In genomic region chr1:236280438-236281285, GRCh38 we compare ENCODE assay signal across 8 cellular contexts. TPM values are rescaled to one million over a fixed set of nuclear protein-coding genes. Genes with fewer than 3 reads are reported as not detected.
A peak's percentile ranks its signal among the peaks of the same experiment; 100 is the strongest.
DNase-seq lines count a peak whose midpoint lies in the region; FAIRE-seq and TF ChIP-seq lines count a peak whose summit lies in the region.

No MANE protein-coding gene starts in this region.

- TF ChIP-seq CTCF in D721Med (IDR thresholded peaks at IDR 0.05; ENCODE audit: insufficient read depth, missing control alignments) (no peak), MM.1S (IDR thresholded peaks at IDR 0.05; ENCODE audit: low read length) (no peak), VCaP (conservative IDR thresholded peaks at IDR 0.05) (0 out of 2 replicates have a peak, but pooled peaks have one; percentile 6), coronary artery (IDR thresholded peaks at IDR 0.05) (no peak)

- H2AFZ ChIP-seq in MM.1S (ENCODE audit: low read length), result peak overlapping the region; percentile 99

- FAIRE-seq in D721Med (lab: Jason Lieb, UNC) (peak; percentile 29), urothelium cell line (lab: Jason Lieb, UNC) (no peak)

- no peak overlapping the region for H3K27ac ChIP-seq in MM.1S (ENCODE audit: low read length)
- H3K27ac ChIP-seq in VCaP, result peak overlapping the region; percentile 69
- peak overlapping the region; percentile 80 to 83 for H3K27ac ChIP-seq in coronary artery

- no peaks in the 10 kb centered on the region for H3K9me2 ChIP-seq in MM.1S (replicated peaks; ENCODE audit: insufficient read depth, low read length)

- H3K4me3 ChIP-seq in MM.1S (ENCODE audit: low read length) (peak overlapping the region; percentile 90), coronary artery (peak overlapping the region; percentile 84)

- H3K9ac ChIP-seq in MM.1S (ENCODE audit: low read length), result peak overlapping the region; percentile 58; the same call in 1 of the 2 replicates

- peaks cover 13% of the 10 kb centered on the region; the same call in 1 of the 2 replicates for H3F3A ChIP-seq in MM.1S (ENCODE audit: insufficient read depth, low read length)

- peak overlapping the region; percentile 83 for H3K4me2 ChIP-seq in MM.1S (ENCODE audit: low read depth, low read length)

- no peaks in the 10 kb centered on the region for H3K79me2 ChIP-seq in MM.1S (ENCODE audit: low read length)

- peaks cover 22% of the 10 kb centered on the region for H3K27me3 ChIP-seq in MM.1S (replicated peaks; ENCODE audit: insufficient read depth, low read length)

- no peaks in the 10 kb centered on the region for H3K36me3 ChIP-seq in MM.1S (replicated peaks; ENCODE audit: insufficient read depth, low read length)

- peaks cover 12% of the 10 kb centered on the region for H3K4me1 ChIP-seq in MM.1S (ENCODE audit: low read length)

- DNase-seq in D721Med (ENCODE audit: insufficient read length, low spot score) (no peak), MM.1S (peak; percentile 49), coronary artery (ENCODE audit: low spot score) (no peak), mucosa of gallbladder (ENCODE audit: low spot score) (peak; percentile 23), urothelium cell line (ENCODE audit: low spot score) (peak; percentile 11), mesenteric fat pad (ENCODE audit: low spot score) (no peak), COLO829 (ENCODE audit: low spot score) (no peak)

- no peaks in the 10 kb centered on the region for H4K20me1 ChIP-seq in MM.1S (ENCODE audit: insufficient read depth, low read length)

- no peaks in the 10 kb centered on the region for H3K9me3 ChIP-seq in MM.1S (replicated peaks; ENCODE audit: insufficient read depth, low read length)

RNA-seq across cellular contexts. Expression of gene ERO1B, which starts 1.1 kb away (rescaled TPM):
- total RNA-seq in mucosa of gallbladder, result 62.1 TPM
- 7.1 TPM for total RNA-seq in mesenteric fat pad

Comparison
In these comparisons a context has a peak if more than half of its experiments do, and no peak if none do; other contexts are left out.
1. DNase-seq: peak in MM.1S (single experiment), mucosa of gallbladder (single experiment) and urothelium cell line (single experiment); none in D721Med (single experiment), coronary artery (single experiment), mesenteric fat pad (single experiment) and COLO829 (single experiment).